ENCODE assay signal across 11 cellular contexts in genomic region chr18:75521808-75522207, GRCh38.
A peak's percentile ranks its signal among the peaks of the same experiment; 100 is the strongest.
DNase-seq lines count a peak whose midpoint lies in the region; ATAC-seq and TF ChIP-seq lines count a peak whose summit lies in the region.
"Had no signal": no experiment of that assay in that cellular context is flagged by ENCODE, and none has a peak within 500 bp of the region (broad histone marks: within the 10 kb centered on the region; RNA-seq: fewer than 3 reads in every experiment).

No MANE protein-coding gene starts in this region.

- no peaks in the 10 kb centered on the region for H4K20me1 ChIP-seq in GM23338 (replicated peaks; ENCODE audit: insufficient read depth)

- no peak overlapping the region for H3K27ac Mint-ChIP-seq in GM23338
- H3K27ac Mint-ChIP-seq: B cell, CD14-positive monocyte had no signal

- no peak overlapping the region for H3K27ac ChIP-seq in GM23338 (ENCODE audit: low read depth)
- no peak overlapping the region for H3K27ac ChIP-seq in Panc1 (ENCODE audit: low read length)
- H3K27ac ChIP-seq in WERI-Rb-1 = no peak overlapping the region
- H3K27ac ChIP-seq in brain microvascular endothelial cell = no peak overlapping the region
- H3K27ac ChIP-seq: HL-60 had no signal

- H3K79me2 ChIP-seq in GM23338 (replicated peaks; ENCODE audit: insufficient read depth) = no peaks in the 10 kb centered on the region

- H3K9me3 ChIP-seq in Panc1 (ENCODE audit: control insufficient read depth, insufficient read depth, low read depth, low read length) = no peaks in the 10 kb centered on the region
- H3K9me3 ChIP-seq in WERI-Rb-1 (ENCODE audit: severe bottlenecking) = no peaks in the 10 kb centered on the region

- DNase-seq in GM23338 (ENCODE audit: low spot score) = peak; percentile 27
- DNase-seq in Panc1 (ENCODE audit: low read depth, low spot score) = no peak
- peak; percentile 51 for DNase-seq in left kidney (ENCODE audit: low read depth, low spot score)
- no peak for DNase-seq in NCI-H2227 treated with DMSO at 0.1 percent for 48 hours (lab: John Stamatoyannopoulos, UW)
- no peak for DNase-seq in WERI-Rb-1
- no peak for DNase-seq in brain microvascular endothelial cell
- no peak for DNase-seq in NCI-H146 (lab: John Stamatoyannopoulos, UW)
- DNase-seq: CD8-positive, alpha-beta memory T cell had no signal

- H3K36me3 Mint-ChIP-seq in GM23338 (ENCODE audit: low read depth) = no peaks in the 10 kb centered on the region; the same call in 2 of the 3 replicates
- H3K36me3 Mint-ChIP-seq: CD14-positive monocyte; CD8-positive, alpha-beta memory T cell had no signal

- H3K36me3 ChIP-seq in GM23338 (ENCODE audit: insufficient read depth) = no peaks in the 10 kb centered on the region
- H3K36me3 ChIP-seq in Panc1 (ENCODE audit: control insufficient read depth, insufficient read depth, low read length) = no peaks in the 10 kb centered on the region
- H3K36me3 ChIP-seq in WERI-Rb-1 = no peaks in the 10 kb centered on the region
- H3K36me3 ChIP-seq in brain microvascular endothelial cell (replicated peaks) = no peaks in the 10 kb centered on the region

- H3K9me2 ChIP-seq in GM23338 (ENCODE audit: insufficient read depth) = no peaks in the 10 kb centered on the region

- in situ Hi-C loops in Panc1 (cut with HindIII; ENCODE audit: low pct_unique_long_range_greater_than_20kb, low sequenced_read_pairs) (no loop called here), brain microvascular endothelial cell (cut with HindIII; ENCODE audit: low pct_ligation_motif_present, low sequenced_read_pairs) (no loop called here)

- peaks cover 2% of the 10 kb centered on the region for H3K27me3 Mint-ChIP-seq in GM23338 (ENCODE audit: insufficient read depth, low read depth, poor library complexity)
- H3K27me3 Mint-ChIP-seq: B cell had no signal

- TF ChIP-seq CTCF in GM23338 (conservative IDR thresholded peaks at IDR 0.05; ENCODE audit: low read depth in 2 of 2) (no peak), Panc1 (IDR thresholded peaks at IDR 0.05) (no peak), WERI-Rb-1 (IDR thresholded peaks at IDR 0.05; ENCODE audit: low read depth, low read length) (no peak), brain microvascular endothelial cell (IDR thresholded peaks at IDR 0.05; ENCODE audit: low read depth, low read length, missing control alignments) (no peak)

- H2AFZ ChIP-seq in GM23338 = 0 out of 2 replicates have a peak overlapping the region, but pooled peaks have one; percentile 52

- H3K4me1 ChIP-seq in GM23338 (ENCODE audit: insufficient read depth) (no peaks in the 10 kb centered on the region), Panc1 (ENCODE audit: control insufficient read depth, insufficient read depth, low read length) (no peaks in the 10 kb centered on the region)

- BruUV-seq in Panc1 (replicated peaks; lab: Mats Ljungman, UMichigan) = no TSS peak

- CTCF ChIA-PET in Panc1 (lab: Charles Lee) = no interaction called here

- intact Hi-C loops in Panc1 (cut with micrococcal nuclease; ENCODE audit: unreplicated experiment) = no loop called here

- ATAC-seq in GM23338 (peak; percentile 54), Panc1 (peak; percentile 40; the same call in 1 of the 2 replicates)

- no peaks in the 10 kb centered on the region for H3K27me3 ChIP-seq in GM23338 (ENCODE audit: insufficient read depth)
- H3K27me3 ChIP-seq in Panc1 (ENCODE audit: control insufficient read depth, insufficient read depth, low read length) = peaks cover 6% of the 10 kb centered on the region
- H3K27me3 ChIP-seq in WERI-Rb-1 (ENCODE audit: insufficient read depth, low read depth, severe bottlenecking) = no peaks in the 10 kb centered on the region
- H3K27me3 ChIP-seq in brain microvascular endothelial cell (replicated peaks) = no peaks in the 10 kb centered on the region

- H3K9me3 Mint-ChIP-seq in GM23338 = no peaks in the 10 kb centered on the region; the same call in 2 of the 3 replicates
- H3K9me3 Mint-ChIP-seq: CD8-positive, alpha-beta memory T cell had no signal

- no peak overlapping the region for H3K4me2 ChIP-seq in GM23338

- H3K4me3 ChIP-seq in GM23338 = no peak overlapping the region
- no peak overlapping the region for H3K4me3 ChIP-seq in Panc1 (ENCODE audit: low read depth in 2 of 2, low read length in 2 of 2)
- H3K4me3 ChIP-seq in WERI-Rb-1 (ENCODE audit: low read depth, low read length) = no peak overlapping the region
- H3K4me3 ChIP-seq in brain microvascular endothelial cell (ENCODE audit: low read depth, low read length) = no peak overlapping the region

- H3F3A ChIP-seq in GM23338 (replicated peaks; ENCODE audit: low read depth) = no peaks in the 10 kb centered on the region

- no peak overlapping the region for H3K4me3 Mint-ChIP-seq in GM23338
- H3K4me3 Mint-ChIP-seq: B cell; CD14-positive monocyte; CD8-positive, alpha-beta memory T cell had no signal

- 0 out of 3 replicates have a peak, but pooled peaks cover 3% of the 10 kb centered on the region for H3K4me1 Mint-ChIP-seq in GM23338
- H3K4me1 Mint-ChIP-seq: B cell; CD14-positive monocyte; CD8-positive, alpha-beta memory T cell had no signal

- POLR2A ChIA-PET in Panc1 (lab: Charles Lee) = no interaction called here

TF ChIP-seq in GM23338, 12 proteins besides CTCF, POLR2A, EP300 and RAD21:
- no peak for TF ChIP-seq ZNF331 (CRISPR knock-in tag; IDR thresholded peaks at IDR 0.05; ENCODE audit: low read depth)
- no peak for TF ChIP-seq ZNF114 (CRISPR knock-in tag; IDR thresholded peaks at IDR 0.05)
- no peak for TF ChIP-seq JUNB (IDR thresholded peaks at IDR 0.05; ENCODE audit: unreplicated experiment)
- no peak for TF ChIP-seq POLR2AphosphoS5 (IDR thresholded peaks at IDR 0.05; ENCODE audit: low read depth)

Comparison
In these comparisons a context has a peak if more than half of its experiments do, and no peak if none do; other contexts are left out.
1. DNase-seq: peak in GM23338 (single experiment) and left kidney (single experiment); none in Panc1 (single experiment), NCI-H2227 treated with DMSO at 0.1 percent for 48 hours (single experiment), WERI-Rb-1 (single experiment), brain microvascular endothelial cell (single experiment) and NCI-H146 (single experiment).